12 cellular contexts compared by ENCODE assay signal in the genomic region with DNA sequence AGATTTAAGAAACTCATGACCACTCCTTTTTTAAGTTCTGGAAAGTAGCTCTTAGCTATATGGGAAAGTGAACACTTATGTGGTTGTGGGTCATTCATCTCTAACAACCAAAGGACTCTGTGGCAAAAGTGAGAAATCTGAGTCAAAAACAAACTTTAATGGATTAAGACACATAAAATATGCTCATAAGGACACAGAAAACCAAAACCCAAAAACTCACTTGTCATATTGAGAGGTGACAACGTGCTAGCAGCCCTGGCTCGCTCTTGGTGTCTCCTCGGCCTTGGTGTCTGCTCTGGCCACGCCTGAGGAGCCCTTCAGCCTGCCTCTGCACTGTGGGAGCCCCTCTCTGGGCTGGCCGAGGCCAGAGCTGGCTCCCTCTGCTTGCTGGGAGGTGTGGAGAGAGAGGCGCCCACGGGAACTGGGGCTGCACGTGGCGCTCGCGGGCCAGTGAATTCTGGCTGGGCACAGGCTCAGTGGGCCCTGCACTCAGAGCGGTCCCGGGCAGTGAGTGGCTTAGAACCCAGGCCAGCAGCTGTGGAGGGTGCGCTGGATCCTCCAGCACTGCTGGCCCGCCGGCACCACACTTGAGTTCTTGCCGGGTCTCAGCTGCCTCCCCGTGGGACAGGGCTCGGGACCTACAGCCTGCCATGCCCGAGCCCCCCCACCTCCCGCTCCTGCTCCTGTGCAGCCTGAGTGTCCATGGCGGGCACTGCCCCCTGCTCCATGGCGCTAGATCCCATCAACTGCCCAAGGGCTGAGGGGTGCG.
"Had no signal": no experiment of that assay in that cellular context is flagged by ENCODE, and none has a peak within 500 bp of the region (broad histone marks: within the 10 kb centered on the region; RNA-seq: fewer than 3 reads in every experiment).

No MANE protein-coding gene starts in this region.

- ATAC-seq: foreskin keratinocyte, left lobe of liver had no signal

- H3K27ac Mint-ChIP-seq: activated T-cell treated with anti-CD3 and anti-CD28 coated beads, Interleukin-2, amount 50 U/mL, for 24 hours had no signal

- H3K27me3 ChIP-seq: colonic mucosa, foreskin keratinocyte, ovary, vagina had no signal

- H3K4me3 ChIP-seq: colonic mucosa, ovary, vagina had no signal

- H3K4me3 Mint-ChIP-seq: activated T-cell treated with anti-CD3 and anti-CD28 coated beads, Interleukin-2, amount 50 U/mL, for 24 hours; nephron had no signal

- H3K9me3 Mint-ChIP-seq: activated T-cell treated with anti-CD3 and anti-CD28 coated beads, Interleukin-2, amount 50 U/mL, for 24 hours had no signal

- FAIRE-seq: islet of Langerhans had no signal

- H3K27me3 Mint-ChIP-seq: activated T-cell treated with anti-CD3 and anti-CD28 coated beads, Interleukin-2, amount 50 U/mL, for 24 hours had no signal

- DNase-seq: activated T-cell treated with anti-CD3 and anti-CD28 coated beads, Interleukin-2, amount 50 U/mL, for 24 hours; caudate nucleus; colonic mucosa; foreskin keratinocyte; mesenchymal stem cell; ovary; stimulated activated CD4-positive, alpha-beta T cell treated with anti-CD3 and anti-CD28 coated beads, Interleukin-2, amount 100 ng/mL, for 48 hours; stimulated activated CD8-positive, alpha-beta memory T cell treated with anti-CD3 and anti-CD28 coated beads, Interleukin-4, amount 100 ng/mL, for 48 hours had no signal

- H3K9me3 ChIP-seq: colonic mucosa, ovary, vagina had no signal

- H3K4me1 ChIP-seq: colonic mucosa, vagina had no signal

- H3K27ac ChIP-seq: colonic mucosa, foreskin keratinocyte, ovary, vagina had no signal

- H3K36me3 ChIP-seq: colonic mucosa, ovary, vagina had no signal
